In genomic region chr1:29931477-29932175, GRCh38 we compare ENCODE assay signal across 20 cellular contexts.
"Had no signal": no experiment of that assay in that cellular context is flagged by ENCODE, and none has a peak within 500 bp of the region (broad histone marks: within the 10 kb centered on the region; RNA-seq: fewer than 3 reads in every experiment).

No MANE protein-coding gene starts in this region.

- H3K4me2 ChIP-seq: hepatocyte had no signal

- H3K27me3 ChIP-seq: colonic mucosa, neutrophil had no signal

- H3K27ac ChIP-seq: colonic mucosa, hepatocyte, left ventricle myocardium inferior, neutrophil, skin epidermis, suprapubic skin, VCaP had no signal

- H2AFZ ChIP-seq: hepatocyte had no signal

- H3K79me2 ChIP-seq: hepatocyte had no signal

- H3K9me3 ChIP-seq: colonic mucosa, left ventricle myocardium inferior, mucosa of descending colon, neutrophil, suprapubic skin had no signal

- H3K4me1 ChIP-seq: colonic mucosa, left ventricle myocardium inferior, suprapubic skin had no signal

- DNase-seq: activated CD4-positive, alpha-beta T cell treated with anti-CD3 and anti-CD28 coated beads for 36 hours; activated CD8-positive, alpha-beta memory T cell treated with anti-CD3 and anti-CD28 coated beads, Interleukin-2, amount 50 U/mL, for 4 hours; activated CD8-positive, alpha-beta T cell treated with anti-CD3 and anti-CD28 coated beads, Interleukin-2, amount 10 ng/mL, durations not matched to agents 7 days and 5 days; activated T-cell treated with anti-CD3 and anti-CD28 coated beads, Interleukin-2, amount 50 U/mL, for 48 hours; central memory CD4-positive, alpha-beta T cell; colonic mucosa; left ventricle myocardium inferior; mucosa of descending colon; naive thymus-derived CD4-positive, alpha-beta T cell; right cardiac atrium; stimulated activated CD4-positive, alpha-beta T cell treated with anti-CD3 and anti-CD28 coated beads, Interleukin-4, amount 100 ng/mL, for 4 hours; stimulated activated naive CD8-positive, alpha-beta T cell treated with anti-CD3 and anti-CD28 coated beads, Interleukin-15, Interleukin-2, amounts not matched to agents 100 U/mL and 50 U/mL, for 24 hours; T-helper 1 cell had no signal

- H3K36me3 ChIP-seq: colonic mucosa, left ventricle myocardium inferior, neutrophil, suprapubic skin had no signal

- ATAC-seq: activated CD4-positive, alpha-beta T cell treated with anti-CD3 and anti-CD28 coated beads for 36 hours; activated CD8-positive, alpha-beta T cell treated with anti-CD3 and anti-CD28 coated beads, Interleukin-2, amount 10 ng/mL, durations not matched to agents 7 days and 5 days; activated naive CD4-positive, alpha-beta T cell treated with anti-CD3 and anti-CD28 coated beads, Interleukin-2, amount 50 U/mL, for 72 hours; esophagus mucosa; mucosa of descending colon; naive thymus-derived CD4-positive, alpha-beta T cell; right cardiac atrium; stimulated activated naive CD8-positive, alpha-beta T cell treated with anti-CD3 and anti-CD28 coated beads, Interleukin-15, Interleukin-2, amounts not matched to agents 100 U/mL and 50 U/mL, for 24 hours had no signal

- H3K4me3 ChIP-seq: colonic mucosa, hepatocyte, left ventricle myocardium inferior, mucosa of descending colon, skin epidermis, suprapubic skin had no signal
